ENCODE assay signal across 34 cellular contexts in the genomic region with DNA sequence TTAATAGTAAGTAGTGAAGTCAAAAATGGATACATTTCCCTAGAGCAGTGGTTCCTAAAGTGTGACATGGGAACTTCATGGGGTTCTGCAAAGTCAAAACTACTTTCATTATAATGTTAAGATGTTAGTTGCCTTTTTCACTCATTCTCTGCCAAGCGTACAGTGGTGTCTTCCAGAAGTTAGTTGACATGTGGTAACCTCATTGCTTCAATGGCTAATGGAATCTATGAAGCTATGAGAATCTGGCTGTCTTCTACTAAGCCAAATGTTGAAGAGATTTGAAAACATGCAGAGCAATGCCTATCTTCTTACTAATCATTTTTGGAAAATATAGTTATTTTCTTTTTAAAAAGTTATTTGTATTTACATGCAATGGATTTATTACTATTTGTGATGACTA.
"Had no signal": no experiment of that assay in that cellular context is flagged by ENCODE, and none has a peak within 500 bp of the region (broad histone marks: within the 10 kb centered on the region; RNA-seq: fewer than 3 reads in every experiment).

No MANE protein-coding gene starts in this region.

- DNase-seq: Karpas-422, Kasumi-1, MG63, MM.1S, MV-4-11, NCI-H1048, NCI-H1092, NCI-H1092 treated with DMSO at 0.1 percent for 48 hours, NCI-H1105, NCI-H1105 treated with DMSO at 0.1 percent for 48 hours, NCI-H1417, NCI-H1417 treated with DMSO at 0.1 percent for 48 hours, NCI-H1436, NCI-H1436 treated with DMSO at 0.1 percent for 48 hours, NCI-H146, NCI-H1694, NCI-H1694 treated with DMSO at 0.1 percent for 48 hours, NCI-H187, NCI-H187 treated with DMSO at 0.1 percent for 48 hours, NCI-H1930, NCI-H2029, NCI-H2029 treated with DMSO at 0.1 percent for 48 hours, NCI-H2081, NCI-H2081 treated with DMSO at 0.1 percent for 48 hours, NCI-H2107, NCI-H2171 treated with DMSO at 0.1 percent for 48 hours, NCI-H2227 treated with DMSO at 0.1 percent for 48 hours, NCI-H226, NCI-H345, NCI-H446, NCI-H446 treated with DMSO at 0.1 percent for 48 hours, NCI-H510A, NCI-H510A treated with DMSO at 0.1 percent for 48 hours, NCI-H524 had no signal

- H3K9me3 ChIP-seq: MG63 had no signal

- H3K27me3 ChIP-seq: MG63 had no signal

- H3K36me3 ChIP-seq: MG63 had no signal

- H3K4me3 ChIP-seq: MG63 had no signal
